In the genomic region with DNA sequence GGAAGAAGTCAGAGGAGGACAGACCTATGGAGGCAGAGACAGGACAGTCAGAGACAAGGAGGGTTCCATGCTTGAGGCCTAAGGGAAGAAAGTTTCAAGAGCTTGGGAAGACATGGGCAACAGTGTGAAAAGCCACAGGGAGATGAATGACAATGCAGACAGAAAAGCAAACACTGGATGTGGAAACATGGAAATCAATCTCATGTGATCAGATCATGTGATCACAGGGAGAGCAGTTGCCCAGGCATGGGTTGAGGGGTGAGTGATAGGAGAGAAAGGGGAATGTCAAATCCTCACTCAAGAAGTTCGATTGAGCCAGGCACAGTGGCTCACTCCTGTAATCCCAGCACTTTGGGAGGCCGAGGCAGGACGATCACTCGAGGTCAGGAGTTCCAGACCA, we compare ENCODE assay signal across 1 cellular context.
A peak's percentile ranks its signal among the peaks of the same experiment; 100 is the strongest.
TF ChIP-seq lines count a peak whose summit lies in the region.

No MANE protein-coding gene starts in this region.

TF ChIP-seq in K562, 482 proteins besides CTCF, POLR2A, EP300 and RAD21 (continued from another document):
- TF ChIP-seq, protein P1, sequence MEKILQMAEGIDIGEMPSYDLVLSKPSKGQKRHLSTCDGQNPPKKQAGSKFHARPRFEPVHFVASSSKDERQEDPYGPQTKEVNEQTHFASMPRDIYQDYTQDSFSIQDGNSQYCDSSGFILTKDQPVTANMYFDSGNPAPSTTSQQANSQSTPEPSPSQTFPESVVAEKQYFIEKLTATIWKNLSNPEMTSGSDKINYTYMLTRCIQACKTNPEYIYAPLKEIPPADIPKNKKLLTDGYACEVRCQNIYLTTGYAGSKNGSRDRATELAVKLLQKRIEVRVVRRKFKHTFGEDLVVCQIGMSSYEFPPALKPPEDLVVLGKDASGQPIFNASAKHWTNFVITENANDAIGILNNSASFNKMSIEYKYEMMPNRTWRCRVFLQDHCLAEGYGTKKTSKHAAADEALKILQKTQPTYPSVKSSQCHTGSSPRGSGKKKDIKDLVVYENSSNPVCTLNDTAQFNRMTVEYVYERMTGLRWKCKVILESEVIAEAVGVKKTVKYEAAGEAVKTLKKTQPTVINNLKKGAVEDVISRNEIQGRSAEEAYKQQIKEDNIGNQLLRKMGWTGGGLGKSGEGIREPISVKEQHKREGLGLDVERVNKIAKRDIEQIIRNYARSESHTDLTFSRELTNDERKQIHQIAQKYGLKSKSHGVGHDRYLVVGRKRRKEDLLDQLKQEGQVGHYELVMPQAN (IDR thresholded peaks at IDR 0.05; ENCODE audit: borderline replicate concordance) = no peak
- TF ChIP-seq TOE1 (IDR thresholded peaks at IDR 0.05; ENCODE audit: borderline replicate concordance) = peak; percentile 82
- no peak for TF ChIP-seq TOE1 (CRISPR knock-in tag; IDR thresholded peaks at IDR 0.05; ENCODE audit: borderline replicate concordance, low read depth)
- TF ChIP-seq, protein P2, sequence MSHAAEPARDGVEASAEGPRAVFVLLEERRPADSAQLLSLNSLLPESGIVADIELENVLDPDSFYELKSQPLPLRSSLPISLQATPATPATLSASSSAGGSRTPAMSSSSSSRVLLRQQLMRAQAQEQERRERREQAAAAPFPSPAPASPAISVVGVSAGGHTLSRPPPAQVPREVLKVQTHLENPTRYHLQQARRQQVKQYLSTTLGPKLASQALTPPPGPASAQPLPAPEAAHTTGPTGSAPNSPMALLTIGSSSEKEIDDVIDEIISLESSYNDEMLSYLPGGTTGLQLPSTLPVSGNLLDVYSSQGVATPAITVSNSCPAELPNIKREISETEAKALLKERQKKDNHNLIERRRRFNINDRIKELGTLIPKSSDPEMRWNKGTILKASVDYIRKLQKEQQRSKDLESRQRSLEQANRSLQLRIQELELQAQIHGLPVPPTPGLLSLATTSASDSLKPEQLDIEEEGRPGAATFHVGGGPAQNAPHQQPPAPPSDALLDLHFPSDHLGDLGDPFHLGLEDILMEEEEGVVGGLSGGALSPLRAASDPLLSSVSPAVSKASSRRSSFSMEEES (CRISPR knock-in tag; IDR thresholded peaks at IDR 0.05) = peak; percentile 91
- TF ChIP-seq NRF1 (conservative IDR thresholded peaks at IDR 0.05 in 1 of 2, IDR thresholded peaks at IDR 0.05 in 1 of 2) = no peak
- TF ChIP-seq, protein P3, sequence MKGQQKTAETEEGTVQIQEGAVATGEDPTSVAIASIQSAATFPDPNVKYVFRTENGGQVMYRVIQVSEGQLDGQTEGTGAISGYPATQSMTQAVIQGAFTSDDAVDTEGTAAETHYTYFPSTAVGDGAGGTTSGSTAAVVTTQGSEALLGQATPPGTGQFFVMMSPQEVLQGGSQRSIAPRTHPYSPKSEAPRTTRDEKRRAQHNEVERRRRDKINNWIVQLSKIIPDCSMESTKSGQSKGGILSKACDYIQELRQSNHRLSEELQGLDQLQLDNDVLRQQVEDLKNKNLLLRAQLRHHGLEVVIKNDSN (CRISPR knock-in tag; IDR thresholded peaks at IDR 0.05) = peak; percentile 35
- TF ChIP-seq, protein P4, sequence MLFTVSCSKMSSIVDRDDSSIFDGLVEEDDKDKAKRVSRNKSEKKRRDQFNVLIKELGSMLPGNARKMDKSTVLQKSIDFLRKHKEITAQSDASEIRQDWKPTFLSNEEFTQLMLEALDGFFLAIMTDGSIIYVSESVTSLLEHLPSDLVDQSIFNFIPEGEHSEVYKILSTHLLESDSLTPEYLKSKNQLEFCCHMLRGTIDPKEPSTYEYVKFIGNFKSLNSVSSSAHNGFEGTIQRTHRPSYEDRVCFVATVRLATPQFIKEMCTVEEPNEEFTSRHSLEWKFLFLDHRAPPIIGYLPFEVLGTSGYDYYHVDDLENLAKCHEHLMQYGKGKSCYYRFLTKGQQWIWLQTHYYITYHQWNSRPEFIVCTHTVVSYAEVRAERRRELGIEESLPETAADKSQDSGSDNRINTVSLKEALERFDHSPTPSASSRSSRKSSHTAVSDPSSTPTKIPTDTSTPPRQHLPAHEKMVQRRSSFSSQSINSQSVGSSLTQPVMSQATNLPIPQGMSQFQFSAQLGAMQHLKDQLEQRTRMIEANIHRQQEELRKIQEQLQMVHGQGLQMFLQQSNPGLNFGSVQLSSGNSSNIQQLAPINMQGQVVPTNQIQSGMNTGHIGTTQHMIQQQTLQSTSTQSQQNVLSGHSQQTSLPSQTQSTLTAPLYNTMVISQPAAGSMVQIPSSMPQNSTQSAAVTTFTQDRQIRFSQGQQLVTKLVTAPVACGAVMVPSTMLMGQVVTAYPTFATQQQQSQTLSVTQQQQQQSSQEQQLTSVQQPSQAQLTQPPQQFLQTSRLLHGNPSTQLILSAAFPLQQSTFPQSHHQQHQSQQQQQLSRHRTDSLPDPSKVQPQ (CRISPR knock-in tag; IDR thresholded peaks at IDR 0.05; ENCODE audit: borderline replicate concordance) = no peak
- TF ChIP-seq FOXA3 (CRISPR knock-in tag; conservative IDR thresholded peaks at IDR 0.05 in 1 of 2, IDR thresholded peaks at IDR 0.05 in 1 of 2) = peak in 1 of 2 experiments; percentile 50; a peak in 1 of 4 replicates
- 0 out of 2 replicates have a peak, but pooled peaks have one; percentile 19 for TF ChIP-seq EHMT2 (IDR thresholded peaks at IDR 0.05)
- TF ChIP-seq, protein P5, sequence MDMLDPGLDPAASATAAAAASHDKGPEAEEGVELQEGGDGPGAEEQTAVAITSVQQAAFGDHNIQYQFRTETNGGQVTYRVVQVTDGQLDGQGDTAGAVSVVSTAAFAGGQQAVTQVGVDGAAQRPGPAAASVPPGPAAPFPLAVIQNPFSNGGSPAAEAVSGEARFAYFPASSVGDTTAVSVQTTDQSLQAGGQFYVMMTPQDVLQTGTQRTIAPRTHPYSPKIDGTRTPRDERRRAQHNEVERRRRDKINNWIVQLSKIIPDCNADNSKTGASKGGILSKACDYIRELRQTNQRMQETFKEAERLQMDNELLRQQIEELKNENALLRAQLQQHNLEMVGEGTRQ (CRISPR knock-in tag; IDR thresholded peaks at IDR 0.05) = peak; percentile 60
- TF ChIP-seq PYGO2 (tag; IDR thresholded peaks at IDR 0.05) = no peak
- TF ChIP-seq, protein P6, sequence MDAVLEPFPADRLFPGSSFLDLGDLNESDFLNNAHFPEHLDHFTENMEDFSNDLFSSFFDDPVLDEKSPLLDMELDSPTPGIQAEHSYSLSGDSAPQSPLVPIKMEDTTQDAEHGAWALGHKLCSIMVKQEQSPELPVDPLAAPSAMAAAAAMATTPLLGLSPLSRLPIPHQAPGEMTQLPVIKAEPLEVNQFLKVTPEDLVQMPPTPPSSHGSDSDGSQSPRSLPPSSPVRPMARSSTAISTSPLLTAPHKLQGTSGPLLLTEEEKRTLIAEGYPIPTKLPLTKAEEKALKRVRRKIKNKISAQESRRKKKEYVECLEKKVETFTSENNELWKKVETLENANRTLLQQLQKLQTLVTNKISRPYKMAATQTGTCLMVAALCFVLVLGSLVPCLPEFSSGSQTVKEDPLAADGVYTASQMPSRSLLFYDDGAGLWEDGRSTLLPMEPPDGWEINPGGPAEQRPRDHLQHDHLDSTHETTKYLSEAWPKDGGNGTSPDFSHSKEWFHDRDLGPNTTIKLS (IDR thresholded peaks at IDR 0.05; ENCODE audit: borderline replicate concordance, low read depth) = no peak
- TF ChIP-seq ZKSCAN1 (IDR thresholded peaks at IDR 0.05; ENCODE audit: low read depth, low read length) = no peak
TF ChIP-seq in K562: peak in this region for 11.
